In the genomic region with DNA sequence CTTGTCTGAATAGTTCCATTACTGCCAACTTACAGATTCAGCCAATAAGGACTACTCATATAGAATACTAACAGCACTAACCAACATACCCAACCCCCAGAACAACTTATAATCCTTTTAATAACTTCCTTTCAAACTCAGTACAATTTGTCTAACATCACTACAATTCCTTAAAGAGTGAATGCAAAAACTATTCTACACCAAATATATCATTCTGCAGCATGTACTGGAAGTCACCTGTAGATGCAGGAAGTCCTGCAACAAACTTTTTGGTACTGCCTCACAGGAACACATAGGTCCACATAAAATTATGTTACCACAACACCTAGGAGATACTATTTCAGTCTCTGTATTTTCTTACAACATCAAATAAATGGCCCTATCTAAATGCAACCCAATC, we compare ENCODE assay signal across 9 cellular contexts. TPM values are rescaled to one million over a fixed set of nuclear protein-coding genes. Genes with fewer than 3 reads are reported as not detected.
DNase-seq lines count a peak whose midpoint lies in the region; ATAC-seq, FAIRE-seq and TF ChIP-seq lines count a peak whose summit lies in the region.
"Had no signal": no experiment of that assay in that cellular context is flagged by ENCODE, and none has a peak within 500 bp of the region (broad histone marks: within the 10 kb centered on the region; RNA-seq: fewer than 3 reads in every experiment).

No MANE protein-coding gene starts in this region.

- no peaks in the 10 kb centered on the region for H3K27me3 ChIP-seq in right cardiac atrium (ENCODE audit: control insufficient read depth, insufficient read depth)

- CTCF ChIA-PET in activated CD4-positive, alpha-beta memory T cell treated with anti-CD3 and anti-CD28 coated beads, Interleukin-2, amount 10 ng/mL, durations not matched to agents 7 days and 5 days (lab: Charles Lee) = no interaction called here

- H3K9me3 ChIP-seq in right cardiac atrium (ENCODE audit: control insufficient read depth, low read length) = no peaks in the 10 kb centered on the region

- peaks cover 60% of the 10 kb centered on the region for H3K36me3 Mint-ChIP-seq in HFFc6 (ENCODE audit: low read depth)
- H3K36me3 Mint-ChIP-seq in activated CD4-positive, alpha-beta memory T cell treated with anti-CD3 and anti-CD28 coated beads, Interleukin-2, amount 10 ng/mL, durations not matched to agents 7 days and 5 days (ENCODE audit: low read depth) = peaks cover 71% of the 10 kb centered on the region

- DNase-seq in HFFc6 (no peak), right cardiac atrium (no peak), H54 (ENCODE audit: insufficient read length, low spot score) (no peak), glomerular visceral epithelial cell (ENCODE audit: extremely low spot score) (no peak), germinal center (ENCODE audit: low spot score) (no peak)
- no peak for DNase-seq in activated CD4-positive, alpha-beta memory T cell treated with anti-CD3 and anti-CD28 coated beads, Interleukin-2, amount 10 ng/mL, durations not matched to agents 7 days and 5 days
- DNase-seq: amniotic stem cell, NCI-H2227 treated with DMSO at 0.1 percent for 48 hours had no signal

- no peak for TF ChIP-seq POLR2A in H54 (IDR thresholded peaks at IDR 0.05; ENCODE audit: low read depth, low read length)

- POLR2A ChIA-PET in activated CD4-positive, alpha-beta memory T cell treated with anti-CD3 and anti-CD28 coated beads, Interleukin-2, amount 10 ng/mL, durations not matched to agents 7 days and 5 days (lab: Charles Lee) = no interaction called here

- intact Hi-C loops in right cardiac atrium (cut with DNase I) = no loop called here

- H3K4me3 Mint-ChIP-seq in HFFc6 = peak overlapping the region; percentile 97
- peak overlapping the region; percentile 100 for H3K4me3 Mint-ChIP-seq in activated CD4-positive, alpha-beta memory T cell treated with anti-CD3 and anti-CD28 coated beads, Interleukin-2, amount 10 ng/mL, durations not matched to agents 7 days and 5 days

- peaks cover 68% of the 10 kb centered on the region for H3K4me1 Mint-ChIP-seq in HFFc6 (ENCODE audit: low read depth)
- H3K4me1 Mint-ChIP-seq in activated CD4-positive, alpha-beta memory T cell treated with anti-CD3 and anti-CD28 coated beads, Interleukin-2, amount 10 ng/mL, durations not matched to agents 7 days and 5 days = peaks cover 68% of the 10 kb centered on the region

- FAIRE-seq in H54 (lab: Jason Lieb, UNC) = no peak

- no peak for TF ChIP-seq CTCF in HFFc6 (IDR thresholded peaks at IDR 0.05)

- H3K4me1 ChIP-seq in right cardiac atrium (ENCODE audit: control insufficient read depth, insufficient read depth, low read length) = no peaks in the 10 kb centered on the region

- H3K9me3 Mint-ChIP-seq in HFFc6 = no peaks in the 10 kb centered on the region; the same call in 1 of the 2 replicates
- no peaks in the 10 kb centered on the region for H3K9me3 Mint-ChIP-seq in activated CD4-positive, alpha-beta memory T cell treated with anti-CD3 and anti-CD28 coated beads, Interleukin-2, amount 10 ng/mL, durations not matched to agents 7 days and 5 days

- peaks cover 10% of the 10 kb centered on the region for H3K27me3 Mint-ChIP-seq in HFFc6 (ENCODE audit: insufficient read depth)
- H3K27me3 Mint-ChIP-seq in activated CD4-positive, alpha-beta memory T cell treated with anti-CD3 and anti-CD28 coated beads, Interleukin-2, amount 10 ng/mL, durations not matched to agents 7 days and 5 days = no peaks in the 10 kb centered on the region

- H3K4me3 ChIP-seq in right cardiac atrium (ENCODE audit: low read length) = peak overlapping the region; percentile 95
- peak overlapping the region in 6 of 7 experiments; percentile 79 to 99 (median 95) for H3K4me3 ChIP-seq in skin epidermis

- peak overlapping the region; percentile 99 for H3K27ac Mint-ChIP-seq in HFFc6
- H3K27ac Mint-ChIP-seq in activated CD4-positive, alpha-beta memory T cell treated with anti-CD3 and anti-CD28 coated beads, Interleukin-2, amount 10 ng/mL, durations not matched to agents 7 days and 5 days = peak overlapping the region; percentile 100

- no peak for ATAC-seq in right cardiac atrium

- H3K27ac ChIP-seq in right cardiac atrium (ENCODE audit: low read length) (no peak overlapping the region), skin epidermis (peak overlapping the region in 4 of 21 experiments; percentile 99 to 100 (median 100))

RNA-seq across cellular contexts. Expression of gene CCNL1, which starts 2.1 kb away (rescaled TPM):
- 10 to 100 TPM; 47.4 to 74.3 (median 65.1) TPM for total RNA-seq in HFFc6 (2021; fragmentation: NEBNext Ultra II Directional; extraction: Animal tissue kit (Norgen Biotek cat#: 25700))
- 100 to 1,000 TPM; 223 to 249 TPM for total RNA-seq in activated CD4-positive, alpha-beta memory T cell treated with anti-CD3 and anti-CD28 coated beads, Interleukin-2, amount 10 ng/mL, durations not matched to agents 7 days and 5 days
- total RNA-seq in right cardiac atrium = 10 to 100 TPM; 30.1 to 60.6 (median 41.2) TPM
- polyA plus RNA-seq in right cardiac atrium = 39.4 TPM
